Comparison of ENCODE assay signal across 18 cellular contexts in genomic region chr19:890831-891230, GRCh38. TPM values are rescaled to one million over a fixed set of nuclear protein-coding genes. Genes with fewer than 3 reads are reported as not detected.
DNase-seq lines count a peak whose midpoint lies in the region; ATAC-seq and TF ChIP-seq lines count a peak whose summit lies in the region.
"Had no signal": no experiment of that assay in that cellular context is flagged by ENCODE, and none has a peak within 500 bp of the region (broad histone marks: within the 10 kb centered on the region; RNA-seq: fewer than 3 reads in every experiment).

No MANE protein-coding gene starts in this region.

- no peaks in the 10 kb centered on the region for H3K9me3 Mint-ChIP-seq in CD4-positive, CD25-positive, alpha-beta regulatory T cell
- H3K9me3 Mint-ChIP-seq in Caco-2 (ENCODE audit: unreplicated experiment): no peaks in the 10 kb centered on the region
- no peaks in the 10 kb centered on the region for H3K9me3 Mint-ChIP-seq in activated naive CD4-positive, alpha-beta T cell treated with anti-CD3 and anti-CD28 coated beads, Interleukin-2, amount 50 U/mL, for 72 hours

- ATAC-seq in CD4-positive, CD25-positive, alpha-beta regulatory T cell (ENCODE audit: low read depth in 2 of 2): no peak
- no peak for ATAC-seq in activated naive CD4-positive, alpha-beta T cell treated with anti-CD3 and anti-CD28 coated beads, Interleukin-2, amount 50 U/mL, for 72 hours
- ATAC-seq in HG03571 (IDR thresholded peaks at IDR 0.05; ENCODE audit: unreplicated experiment): no peak
- no peak for ATAC-seq in HG03565 (IDR thresholded peaks at IDR 0.05; ENCODE audit: unreplicated experiment)
- ATAC-seq: Panc1 had no signal

- no peak overlapping the region for H3K27ac ChIP-seq in CD4-positive, CD25-positive, alpha-beta regulatory T cell (ENCODE audit: insufficient read depth, low read length, poor library complexity, severe bottlenecking)
- peak overlapping the region; percentile 9 to 20 for H3K27ac ChIP-seq in mucosa of rectum (ENCODE audit: low read depth in 2 of 2, low read length in 2 of 2)
- H3K27ac ChIP-seq: ovary had no signal

- intact Hi-C loops in Caco-2 (cut with micrococcal nuclease; ENCODE audit: unreplicated experiment): no loop called here

- BruUV-seq in Caco-2 (replicated peaks; lab: Mats Ljungman, UMichigan): no TSS peak

- CTCF ChIA-PET in Caco-2 (lab: Charles Lee) (no interaction called here), GM10248 (lab: Yijun Ruan, JAX) (interaction anchor here (1.0 kb wide), 1 partner anchor 27 kb away, joined by 3 read pairs; no protein-coding TSS in a partner anchor)

- H3K27me3 ChIP-seq in CD4-positive, CD25-positive, alpha-beta regulatory T cell (ENCODE audit: control insufficient read depth, insufficient read depth, low read length): no peaks in the 10 kb centered on the region
- H3K27me3 ChIP-seq in Caco-2 (replicated peaks; ENCODE audit: control insufficient read depth, insufficient read depth, low read length): no peaks in the 10 kb centered on the region
- no peaks in the 10 kb centered on the region for H3K27me3 ChIP-seq in mucosa of rectum (ENCODE audit: control insufficient read depth in 2 of 2, insufficient read depth in 2 of 2, low read length in 2 of 2)
- H3K27me3 ChIP-seq: BE2C, ovary had no signal

- POLR2A ChIA-PET in Caco-2 (lab: Charles Lee): no interaction called here
- POLR2A ChIA-PET in GM10248 (lab: Yijun Ruan, JAX): no interaction called here

- no peaks in the 10 kb centered on the region for H3K9me3 ChIP-seq in CD4-positive, CD25-positive, alpha-beta regulatory T cell (ENCODE audit: control insufficient read depth in 2 of 2, low read length in 2 of 2)
- no peaks in the 10 kb centered on the region for H3K9me3 ChIP-seq in Caco-2
- no peaks in the 10 kb centered on the region for H3K9me3 ChIP-seq in mucosa of rectum (ENCODE audit: control insufficient read depth in 2 of 2, low read length in 2 of 2)
- H3K9me3 ChIP-seq: BE2C, ovary had no signal

- H3K4me3 ChIP-seq in CD4-positive, CD25-positive, alpha-beta regulatory T cell (ENCODE audit: low read depth, low read length): no peak overlapping the region
- H3K4me3 ChIP-seq in Caco-2 (ENCODE audit: low read depth, low read length) (no peak overlapping the region), mucosa of rectum (ENCODE audit: low read length in 2 of 2) (no peak overlapping the region)
- H3K4me3 ChIP-seq: ovary had no signal

- H3K4me1 Mint-ChIP-seq in CD4-positive, CD25-positive, alpha-beta regulatory T cell: peaks cover 4 to 57% (median 14%) of the 10 kb centered on the region in 4 donors
- H3K4me1 Mint-ChIP-seq in Caco-2 (ENCODE audit: low read depth, unreplicated experiment): no peaks in the 10 kb centered on the region

- H3K9ac ChIP-seq in mucosa of rectum (ENCODE audit: low read depth in 1 of 2, low read length in 2 of 2): peak overlapping the region in 1 of 2 donors; percentile 3

- no peak for DNase-seq in CD4-positive, CD25-positive, alpha-beta regulatory T cell
- DNase-seq in Caco-2 (no peak), NCI-H2081 treated with DMSO at 0.1 percent for 48 hours (lab: John Stamatoyannopoulos, UW) (no peak), GM10248 (ENCODE audit: extremely low spot score) (no peak)
- no peak for DNase-seq in activated naive CD4-positive, alpha-beta T cell treated with anti-CD3 and anti-CD28 coated beads, Interleukin-2, amount 50 U/mL, for 72 hours (ENCODE audit: low spot score in 2 of 2)
- DNase-seq: activated CD4-positive, alpha-beta T cell treated with anti-CD3 and anti-CD28 coated beads for 1 hour; activated gamma-delta T cell; BE2C; caudate nucleus; mesenchymal stem cell; NCI-H748 treated with DMSO at 0.1 percent for 48 hours had no signal

- no peaks in the 10 kb centered on the region for H3K36me3 Mint-ChIP-seq in CD4-positive, CD25-positive, alpha-beta regulatory T cell
- peaks cover 38% of the 10 kb centered on the region for H3K36me3 Mint-ChIP-seq in Caco-2 (ENCODE audit: insufficient read depth, unreplicated experiment)
- peaks cover 0 to 4% of the 10 kb centered on the region in 2 donors for H3K36me3 Mint-ChIP-seq in activated naive CD4-positive, alpha-beta T cell treated with anti-CD3 and anti-CD28 coated beads, Interleukin-2, amount 50 U/mL, for 72 hours

- TF ChIP-seq CTCF in Caco-2 (IDR thresholded peaks at IDR 0.05; ENCODE audit: insufficient read depth in 1 of 2, low read depth in 1 of 2, low read length in 1 of 2, severe bottlenecking in 1 of 2, unreplicated experiment in 1 of 2) (no peak), GM10248 (IDR thresholded peaks at IDR 0.05; ENCODE audit: control extremely low read depth, extremely low read depth, low read depth, missing control alignments) (no peak)

- peak overlapping the region; percentile 75 to 80 (median 78) for H3K4me3 Mint-ChIP-seq in CD4-positive, CD25-positive, alpha-beta regulatory T cell
- peak overlapping the region; percentile 67 for H3K4me3 Mint-ChIP-seq in Caco-2 (ENCODE audit: unreplicated experiment)

- peaks cover 33% of the 10 kb centered on the region for H3K36me3 ChIP-seq in CD4-positive, CD25-positive, alpha-beta regulatory T cell (ENCODE audit: control insufficient read depth, insufficient read depth, low read length)
- H3K36me3 ChIP-seq in Caco-2 (ENCODE audit: control insufficient read depth, insufficient read depth, low read length) (peaks cover 2% of the 10 kb centered on the region), mucosa of rectum (ENCODE audit: control insufficient read depth in 2 of 2, insufficient read depth in 2 of 2, low read length in 2 of 2) (peaks cover 27 to 29% of the 10 kb centered on the region in 2 donors)
- H3K36me3 ChIP-seq: ovary had no signal

- H3K27ac Mint-ChIP-seq in CD4-positive, CD25-positive, alpha-beta regulatory T cell: peak overlapping the region; percentile 17 to 73 (median 52)
- peak overlapping the region; percentile 66 for H3K27ac Mint-ChIP-seq in Caco-2 (ENCODE audit: unreplicated experiment)
- H3K27ac Mint-ChIP-seq in activated naive CD4-positive, alpha-beta T cell treated with anti-CD3 and anti-CD28 coated beads, Interleukin-2, amount 50 U/mL, for 72 hours: peak overlapping the region; percentile 26 to 84

- peaks cover 19% of the 10 kb centered on the region for H3K4me1 ChIP-seq in CD4-positive, CD25-positive, alpha-beta regulatory T cell (ENCODE audit: control insufficient read depth, insufficient read depth, low read length, poor library complexity, severe bottlenecking)
- no peaks in the 10 kb centered on the region for H3K4me1 ChIP-seq in Caco-2
- peaks cover 8 to 14% of the 10 kb centered on the region in 2 donors for H3K4me1 ChIP-seq in mucosa of rectum (ENCODE audit: control insufficient read depth in 2 of 2, insufficient read depth in 2 of 2, low read length in 2 of 2)

- peaks cover 5% of the 10 kb centered on the region for H3K27me3 Mint-ChIP-seq in CD4-positive, CD25-positive, alpha-beta regulatory T cell
- no peaks in the 10 kb centered on the region for H3K27me3 Mint-ChIP-seq in Caco-2 (ENCODE audit: insufficient read depth, unreplicated experiment)

RNA-seq across cellular contexts. Expression of gene MED16, which starts 2.2 kb away (rescaled TPM):
- 71.5 TPM for total RNA-seq in CD4-positive, CD25-positive, alpha-beta regulatory T cell
- polyA plus RNA-seq in CD4-positive, CD25-positive, alpha-beta regulatory T cell: 10 to 100 TPM; 61.9 to 91.7 (median 81.4) TPM
- 64.3 and 69.1 TPM in 2 replicates for total RNA-seq in Caco-2 (2022)
- 10 to 100 TPM; 42.0 to 61.8 TPM for total RNA-seq in activated naive CD4-positive, alpha-beta T cell treated with anti-CD3 and anti-CD28 coated beads, Interleukin-2, amount 50 U/mL, for 72 hours

RNA-seq across cellular contexts. Expression of gene RNU6-9, which starts 2.5 kb away (rescaled TPM):
- not detected for total RNA-seq in CD4-positive, CD25-positive, alpha-beta regulatory T cell
- polyA plus RNA-seq in CD4-positive, CD25-positive, alpha-beta regulatory T cell: not detected
- total RNA-seq in Caco-2 (2022): not detected in 2 replicates
- not detected for total RNA-seq in activated naive CD4-positive, alpha-beta T cell treated with anti-CD3 and anti-CD28 coated beads, Interleukin-2, amount 50 U/mL, for 72 hours
- total RNA-seq: endothelial cell of umbilical vein, frontal cortex, ovary had no signal
- polyA plus RNA-seq: endothelial cell of umbilical vein, ovary had no signal

RNA-seq across cellular contexts. Expression of gene R3HDM4, which starts 22.2 kb away (rescaled TPM):
- total RNA-seq in CD4-positive, CD25-positive, alpha-beta regulatory T cell: 266 TPM
- 100 to 1,000 TPM; 249 to 283 (median 267) TPM for polyA plus RNA-seq in CD4-positive, CD25-positive, alpha-beta regulatory T cell
- 57.7 and 60.4 TPM in 2 replicates for total RNA-seq in Caco-2 (2022)
- 100 to 1,000 TPM in 1 of 2 donors, 10 to 100 TPM in 1; 98.3 to 102 TPM for total RNA-seq in activated naive CD4-positive, alpha-beta T cell treated with anti-CD3 and anti-CD28 coated beads, Interleukin-2, amount 50 U/mL, for 72 hours

RNA-seq across cellular contexts. Expression of gene KISS1R, which starts 26.3 kb away (rescaled TPM):
- 0.86 TPM for total RNA-seq in CD4-positive, CD25-positive, alpha-beta regulatory T cell
- 1 to 10 TPM in 1 of 4 donors, under 1 TPM in 2, not detected in 1; 0.21 to 1.2 (median 0.48) TPM for polyA plus RNA-seq in CD4-positive, CD25-positive, alpha-beta regulatory T cell
- total RNA-seq in Caco-2 (2022): 13.0 and 16.6 TPM in 2 replicates
- total RNA-seq in activated naive CD4-positive, alpha-beta T cell treated with anti-CD3 and anti-CD28 coated beads, Interleukin-2, amount 50 U/mL, for 72 hours: 10 to 100 TPM; 10.9 to 32.4 TPM
- total RNA-seq: endothelial cell of umbilical vein had no signal
- polyA plus RNA-seq: endothelial cell of umbilical vein, ovary had no signal

RNA-seq across cellular contexts. Expression of gene CFD, which starts 31.4 kb away (rescaled TPM):
- total RNA-seq in CD4-positive, CD25-positive, alpha-beta regulatory T cell: 1.9 TPM
- 1 to 10 TPM; 2.0 to 6.4 (median 2.5) TPM for polyA plus RNA-seq in CD4-positive, CD25-positive, alpha-beta regulatory T cell
- 4.4 and 6.1 TPM in 2 replicates for total RNA-seq in Caco-2 (2022)
- 1 to 10 TPM in 1 of 2 donors, not detected in 1; 4.9 TPM for total RNA-seq in activated naive CD4-positive, alpha-beta T cell treated with anti-CD3 and anti-CD28 coated beads, Interleukin-2, amount 50 U/mL, for 72 hours
